ENCODE assay signal across 17 cellular contexts in genomic region chr16:72937916-72938315, GRCh38.
A peak's percentile ranks its signal among the peaks of the same experiment; 100 is the strongest.
DNase-seq lines count a peak whose midpoint lies in the region; ATAC-seq and TF ChIP-seq lines count a peak whose summit lies in the region.
"Had no signal": no experiment of that assay in that cellular context is flagged by ENCODE, and none has a peak within 500 bp of the region (broad histone marks: within the 10 kb centered on the region; RNA-seq: fewer than 3 reads in every experiment).

No MANE protein-coding gene starts in this region.

- ATAC-seq in lower lobe of right lung (no peak), GM18870 (IDR thresholded peaks at IDR 0.05; ENCODE audit: unreplicated experiment) (no peak), GM19467 (IDR thresholded peaks at IDR 0.05; ENCODE audit: unreplicated experiment) (no peak), omental fat pad (ENCODE audit: low FRiP score) (no peak)

- no peak overlapping the region for H3K4me3 Mint-ChIP-seq in MCF 10A (ENCODE audit: unreplicated experiment)
- H3K4me3 Mint-ChIP-seq: CD4-positive, CD25-positive, alpha-beta regulatory T cell had no signal

- TF ChIP-seq CTCF in HEK293 (tag by site-specific recombination; IDR thresholded peaks at IDR 0.05) (no peak), RWPE1 (conservative IDR thresholded peaks at IDR 0.05; ENCODE audit: low read depth) (no peak), lower lobe of right lung (IDR thresholded peaks at IDR 0.05) (no peak), stomach (IDR thresholded peaks at IDR 0.05) (no peak), MCF 10A (IDR thresholded peaks at IDR 0.05; ENCODE audit: unreplicated experiment) (no peak), omental fat pad (IDR thresholded peaks at IDR 0.05) (no peak)

- no peaks in the 10 kb centered on the region for H3K9me3 Mint-ChIP-seq in MCF 10A (ENCODE audit: unreplicated experiment)

- CTCF ChIA-PET in HEK293 (lab: Yijun Ruan, JAX) (no interaction called here), RWPE1 (lab: Yijun Ruan, JAX) (interaction anchor here (0.8 kb wide), 1 partner anchor 105 kb away, joined by 3 read pairs; no protein-coding TSS in a partner anchor), MCF 10A (lab: Yijun Ruan, JAX) (interaction anchor here (0.7 kb wide), 1 partner anchor 443 kb away, joined by 3 read pairs; no protein-coding TSS in a partner anchor)

- peaks cover 15% of the 10 kb centered on the region for H3K36me3 Mint-ChIP-seq in MCF 10A (ENCODE audit: insufficient read depth, unreplicated experiment)
- H3K36me3 Mint-ChIP-seq: CD4-positive, CD25-positive, alpha-beta regulatory T cell had no signal

- H3K27me3 ChIP-seq in lower lobe of right lung (ENCODE audit: low read depth) (no peaks in the 10 kb centered on the region), stomach (no peaks in the 10 kb centered on the region)
- H3K27me3 ChIP-seq: cardiac muscle cell, SJSA1 had no signal

- no peak overlapping the region for H3K4me3 ChIP-seq in HEK293 (ENCODE audit: low read depth, low read length)
- no peak overlapping the region for H3K4me3 ChIP-seq in lower lobe of right lung
- H3K4me3 ChIP-seq in stomach = no peak overlapping the region
- H3K4me3 ChIP-seq: cardiac muscle cell, SJSA1 had no signal

- no peak overlapping the region for H3K27ac Mint-ChIP-seq in MCF 10A (ENCODE audit: low read depth, unreplicated experiment)
- H3K27ac Mint-ChIP-seq: CD4-positive, CD25-positive, alpha-beta regulatory T cell had no signal

- TF ChIP-seq POLR2A in stomach (IDR thresholded peaks at IDR 0.05) = no peak

- H3K4me1 ChIP-seq in HEK293 (ENCODE audit: control insufficient read depth, insufficient read depth, low read length) (peaks cover 8% of the 10 kb centered on the region), lower lobe of right lung (peaks cover 49% of the 10 kb centered on the region), stomach (peaks cover 17 to 64% (median 49%) of the 10 kb centered on the region in 4 donors)

- H3K9me3 ChIP-seq in HEK293 (ENCODE audit: control insufficient read depth, insufficient read depth, low read depth, low read length) (no peaks in the 10 kb centered on the region), lower lobe of right lung (no peaks in the 10 kb centered on the region), stomach (no peaks in the 10 kb centered on the region)
- H3K9me3 ChIP-seq: SJSA1 had no signal

- intact Hi-C loops in lower lobe of right lung (cut with DNase I) = no loop called here
- intact Hi-C loops in stomach (cut with DNase I; ENCODE audit: low total_unique reads) = no loop called here
- intact Hi-C loops in MCF 10A (cut with micrococcal nuclease) = no loop called here

- H3K27me3 Mint-ChIP-seq in MCF 10A (ENCODE audit: insufficient read depth, unreplicated experiment) = no peaks in the 10 kb centered on the region

- POLR2A ChIA-PET in HEK293 (lab: Yijun Ruan, JAX) = no interaction called here
- POLR2A ChIA-PET in RWPE1 (lab: Yijun Ruan, JAX; ENCODE audit: low non-redundant PET) = no interaction called here
- POLR2A ChIA-PET in MCF 10A (lab: Yijun Ruan, JAX) = interaction anchor here (0.7 to 1.4 kb wide), 3 partner anchors 50 to 77 kb away, joined by 3 to 4 read pairs (median 3); no protein-coding TSS in a partner anchor

- TF ChIP-seq EP300 in stomach (IDR thresholded peaks at IDR 0.05) = no peak

- WGBS in stomach, 5 donors = 84 to 94% (median 88%) methylated on average over 9 of the region's 9 CpGs

- H3K27ac ChIP-seq in HEK293 (ENCODE audit: extremely low read depth, low read depth, low read length) (no peak overlapping the region), RWPE1 (peak overlapping the region; percentile 75; the same call in 1 of the 2 replicates), lower lobe of right lung (peak overlapping the region; percentile 72), stomach (peak overlapping the region in 4 of 5 donors; percentile 70 to 79 (median 77))
- H3K27ac ChIP-seq: cardiac muscle cell, parathyroid adenoma, SJSA1 had no signal

- BruUV-seq in MCF 10A (replicated peaks; lab: Mats Ljungman, UMichigan) = no TSS peak

- DNase-seq in RWPE1 (ENCODE audit: low spot score) = no peak
- no peak for DNase-seq in lower lobe of right lung
- no peak for DNase-seq in stomach
- DNase-seq in MCF 10A (ENCODE audit: unreplicated experiment) = no peak
- DNase-seq in omental fat pad (ENCODE audit: low spot score) = no peak
- DNase-seq: activated naive CD4-positive, alpha-beta T cell; CD4-positive, CD25-positive, alpha-beta regulatory T cell; GDM1; hippocampal formation; stimulated activated CD4-positive, alpha-beta T cell treated with anti-CD3 and anti-CD28 coated beads, Interleukin-4, amount 100 ng/mL, for 4 hours; stimulated activated naive CD4-positive, alpha-beta T cell had no signal

- peaks cover 31% of the 10 kb centered on the region for H3K4me1 Mint-ChIP-seq in MCF 10A (ENCODE audit: insufficient read depth, unreplicated experiment)
- H3K4me1 Mint-ChIP-seq: CD4-positive, CD25-positive, alpha-beta regulatory T cell had no signal

- H3K36me3 ChIP-seq in HEK293 (ENCODE audit: control insufficient read depth in 2 of 2, insufficient read depth in 1 of 2, low read length in 2 of 2) = no peaks in the 10 kb centered on the region
- H3K36me3 ChIP-seq in lower lobe of right lung = no peaks in the 10 kb centered on the region
- H3K36me3 ChIP-seq in stomach = no peaks in the 10 kb centered on the region
- H3K36me3 ChIP-seq: cardiac muscle cell, SJSA1 had no signal

TF ChIP-seq in HEK293, 187 proteins besides CTCF, POLR2A, EP300 and RAD21:
- no peak for TF ChIP-seq ZNF175 (tag by site-specific recombination; IDR thresholded peaks at IDR 0.05)
- peak; percentile 22; the same call in 1 of the 2 replicates for TF ChIP-seq SCRT2 (tag by site-specific recombination; IDR thresholded peaks at IDR 0.05)
- TF ChIP-seq, protein P1, sequence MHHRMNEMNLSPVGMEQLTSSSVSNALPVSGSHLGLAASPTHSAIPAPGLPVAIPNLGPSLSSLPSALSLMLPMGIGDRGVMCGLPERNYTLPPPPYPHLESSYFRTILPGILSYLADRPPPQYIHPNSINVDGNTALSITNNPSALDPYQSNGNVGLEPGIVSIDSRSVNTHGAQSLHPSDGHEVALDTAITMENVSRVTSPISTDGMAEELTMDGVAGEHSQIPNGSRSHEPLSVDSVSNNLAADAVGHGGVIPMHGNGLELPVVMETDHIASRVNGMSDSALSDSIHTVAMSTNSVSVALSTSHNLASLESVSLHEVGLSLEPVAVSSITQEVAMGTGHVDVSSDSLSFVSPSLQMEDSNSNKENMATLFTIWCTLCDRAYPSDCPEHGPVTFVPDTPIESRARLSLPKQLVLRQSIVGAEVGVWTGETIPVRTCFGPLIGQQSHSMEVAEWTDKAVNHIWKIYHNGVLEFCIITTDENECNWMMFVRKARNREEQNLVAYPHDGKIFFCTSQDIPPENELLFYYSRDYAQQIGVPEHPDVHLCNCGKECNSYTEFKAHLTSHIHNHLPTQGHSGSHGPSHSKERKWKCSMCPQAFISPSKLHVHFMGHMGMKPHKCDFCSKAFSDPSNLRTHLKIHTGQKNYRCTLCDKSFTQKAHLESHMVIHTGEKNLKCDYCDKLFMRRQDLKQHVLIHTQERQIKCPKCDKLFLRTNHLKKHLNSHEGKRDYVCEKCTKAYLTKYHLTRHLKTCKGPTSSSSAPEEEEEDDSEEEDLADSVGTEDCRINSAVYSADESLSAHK (tag by site-specific recombination; IDR thresholded peaks at IDR 0.05) = no peak
- no peak for TF ChIP-seq ZNF747 (tag by site-specific recombination; IDR thresholded peaks at IDR 0.05)
- TF ChIP-seq, protein P2, sequence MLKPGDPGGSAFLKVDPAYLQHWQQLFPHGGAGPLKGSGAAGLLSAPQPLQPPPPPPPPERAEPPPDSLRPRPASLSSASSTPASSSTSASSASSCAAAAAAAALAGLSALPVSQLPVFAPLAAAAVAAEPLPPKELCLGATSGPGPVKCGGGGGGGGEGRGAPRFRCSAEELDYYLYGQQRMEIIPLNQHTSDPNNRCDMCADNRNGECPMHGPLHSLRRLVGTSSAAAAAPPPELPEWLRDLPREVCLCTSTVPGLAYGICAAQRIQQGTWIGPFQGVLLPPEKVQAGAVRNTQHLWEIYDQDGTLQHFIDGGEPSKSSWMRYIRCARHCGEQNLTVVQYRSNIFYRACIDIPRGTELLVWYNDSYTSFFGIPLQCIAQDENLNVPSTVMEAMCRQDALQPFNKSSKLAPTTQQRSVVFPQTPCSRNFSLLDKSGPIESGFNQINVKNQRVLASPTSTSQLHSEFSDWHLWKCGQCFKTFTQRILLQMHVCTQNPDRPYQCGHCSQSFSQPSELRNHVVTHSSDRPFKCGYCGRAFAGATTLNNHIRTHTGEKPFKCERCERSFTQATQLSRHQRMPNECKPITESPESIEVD (tag by site-specific recombination; IDR thresholded peaks at IDR 0.05) = peak; percentile 71
- no peak for TF ChIP-seq GLI4 (tag by site-specific recombination; IDR thresholded peaks at IDR 0.05)
- no peak for TF ChIP-seq ZNF514 (tag by site-specific recombination; IDR thresholded peaks at IDR 0.05)
- peak; percentile 34; the same call in 1 of the 2 replicates for TF ChIP-seq ZIC2 (tag by site-specific recombination; IDR thresholded peaks at IDR 0.05)
- TF ChIP-seq ZNF221 (tag by site-specific recombination; IDR thresholded peaks at IDR 0.05; ENCODE audit: borderline replicate concordance) = no peak
- 0 out of 2 replicates have a peak, but pooled peaks have one; percentile 14 for TF ChIP-seq PRDM1 (tag by site-specific recombination; IDR thresholded peaks at IDR 0.05)
